21 cellular contexts compared by ENCODE assay signal in the genomic region with DNA sequence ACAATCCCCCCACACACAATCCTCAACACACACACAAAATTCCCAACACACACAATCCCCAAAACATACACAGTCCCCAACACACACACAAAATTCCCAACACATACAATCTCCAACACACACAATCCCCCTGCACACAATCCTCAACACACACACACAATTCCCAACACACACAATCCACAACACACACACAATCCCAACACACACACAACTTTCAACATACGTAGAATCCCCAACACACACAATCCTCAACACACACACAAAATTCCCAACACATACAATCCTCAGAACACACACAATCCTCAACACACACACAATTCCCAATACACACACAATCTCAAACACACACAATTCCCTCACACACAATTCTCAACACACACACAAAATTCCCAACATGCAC. TPM values are rescaled to one million over a fixed set of nuclear protein-coding genes. Genes with fewer than 3 reads are reported as not detected.
A peak's percentile ranks its signal among the peaks of the same experiment; 100 is the strongest.
DNase-seq lines count a peak whose midpoint lies in the region; ATAC-seq and TF ChIP-seq lines count a peak whose summit lies in the region.
"Had no signal": no experiment of that assay in that cellular context is flagged by ENCODE, and none has a peak within 500 bp of the region (broad histone marks: within the 10 kb centered on the region; RNA-seq: fewer than 3 reads in every experiment).

No MANE protein-coding gene starts in this region.

- ATAC-seq in IMR-90 (ENCODE audit: low read depth) = no peak
- ATAC-seq in activated naive CD8-positive, alpha-beta T cell treated with anti-CD3 and anti-CD28 coated beads, Interleukin-2, amount 10 ng/mL, durations not matched to agents 7 days and 5 days (ENCODE audit: low read depth) = no peak
- no peak for ATAC-seq in GM18498 (IDR thresholded peaks at IDR 0.05; ENCODE audit: unreplicated experiment)

- POLR2A ChIA-PET in IMR-90 (lab: Charles Lee; ENCODE audit: unreplicated experiment) = no interaction called here
- POLR2A ChIA-PET in activated naive CD8-positive, alpha-beta T cell treated with anti-CD3 and anti-CD28 coated beads, Interleukin-2, amount 10 ng/mL, durations not matched to agents 7 days and 5 days (lab: Charles Lee) = no interaction called here

- H3K9ac ChIP-seq in IMR-90 (ENCODE audit: low read depth, low read length) (no peak overlapping the region), neural progenitor cell (no peak overlapping the region)

- no peak overlapping the region for H3K14ac ChIP-seq in IMR-90 (replicated peaks; ENCODE audit: low read depth, low read length)

- H3F3A ChIP-seq in neural progenitor cell (ENCODE audit: low read depth) = peaks cover 23% of the 10 kb centered on the region

- peaks cover 11% of the 10 kb centered on the region for H3K27me3 ChIP-seq in IMR-90 (ENCODE audit: control insufficient read depth, insufficient read depth, low read length)
- H3K27me3 ChIP-seq in neural progenitor cell = no peaks in the 10 kb centered on the region
- H3K27me3 ChIP-seq: ovary had no signal

- H2BK5ac ChIP-seq in IMR-90 (ENCODE audit: low read depth, low read length, poor library complexity, severe bottlenecking) = peak overlapping the region; percentile 61

- no peak overlapping the region for H3K27ac ChIP-seq in IMR-90 (ENCODE audit: insufficient read depth, low read length)
- H3K27ac ChIP-seq in neural progenitor cell = no peak overlapping the region
- H3K27ac ChIP-seq: VCaP had no signal

- no peak overlapping the region for H2BK15ac ChIP-seq in IMR-90 (ENCODE audit: low read depth, low read length)

- H3K56ac ChIP-seq in IMR-90 (ENCODE audit: extremely low read depth, insufficient read depth, low read length) = no peak overlapping the region

- no peak overlapping the region for H2AK5ac ChIP-seq in IMR-90 (ENCODE audit: low read depth, low read length)

- H2AFZ ChIP-seq in IMR-90 (replicated peaks; ENCODE audit: low read length, poor library complexity) (no peak overlapping the region), neural progenitor cell (replicated peaks) (no peak overlapping the region)

- H3K4me3 Mint-ChIP-seq in activated naive CD4-positive, alpha-beta T cell treated with anti-CD3 and anti-CD28 coated beads, Interleukin-2, amount 10 ng/mL, durations not matched to agents 7 days and 5 days = no peak overlapping the region
- no peak overlapping the region for H3K4me3 Mint-ChIP-seq in activated naive CD4-positive, alpha-beta T cell treated with anti-CD3 and anti-CD28 coated beads for 36 hours
- H3K4me3 Mint-ChIP-seq in activated naive CD8-positive, alpha-beta T cell treated with anti-CD3 and anti-CD28 coated beads, Interleukin-2, amount 10 ng/mL, durations not matched to agents 7 days and 5 days = peak overlapping the region; percentile 47
- peak overlapping the region; percentile 6 for H3K4me3 Mint-ChIP-seq in neural progenitor cell

- no peak overlapping the region for H2BK20ac ChIP-seq in IMR-90 (ENCODE audit: low read depth, low read length)

- H3K9me1 ChIP-seq in IMR-90 (ENCODE audit: insufficient read depth, low read length) = peaks cover 19% of the 10 kb centered on the region

- H3K79me1 ChIP-seq in IMR-90 (ENCODE audit: low read depth in 1 of 2, low read length in 2 of 2) = no peaks in the 10 kb centered on the region

- dilution Hi-C loops in IMR-90 (cut with HindIII; ENCODE audit: low sequenced_read_pairs, unreplicated experiment) = no loop called here

- TF ChIP-seq CTCF in IMR-90 (conservative IDR thresholded peaks at IDR 0.05; ENCODE audit: low read depth, low read length) (no peak), neural progenitor cell (IDR thresholded peaks at IDR 0.05) (no peak)

- H3K4ac ChIP-seq in IMR-90 (ENCODE audit: low read depth, low read length) = no peak overlapping the region

- CTCF ChIA-PET in activated naive CD4-positive, alpha-beta T cell treated with anti-CD3 and anti-CD28 coated beads, Interleukin-2, amount 10 ng/mL, durations not matched to agents 7 days and 5 days (lab: Charles Lee) = no interaction called here
- CTCF ChIA-PET in activated naive CD4-positive, alpha-beta T cell treated with anti-CD3 and anti-CD28 coated beads for 36 hours (lab: Charles Lee) = no interaction called here
- CTCF ChIA-PET in IMR-90 (lab: Yijun Ruan, JAX) = no interaction called here

- peaks cover 5% of the 10 kb centered on the region for H4K20me1 ChIP-seq in IMR-90 (ENCODE audit: insufficient read depth, low read length)
- peaks cover 6% of the 10 kb centered on the region for H4K20me1 ChIP-seq in neural progenitor cell (ENCODE audit: low read depth)

- H3K4me2 ChIP-seq in IMR-90 (ENCODE audit: low read depth, low read length) (no peak overlapping the region), neural progenitor cell (no peak overlapping the region)

- no peaks in the 10 kb centered on the region for H3K79me2 ChIP-seq in neural progenitor cell (ENCODE audit: low read depth)

- no peak for TF ChIP-seq RAD21 in IMR-90 (IDR thresholded peaks at IDR 0.05; ENCODE audit: low read length)

- DNase-seq in activated naive CD4-positive, alpha-beta T cell treated with anti-CD3 and anti-CD28 coated beads, Interleukin-2, amount 10 ng/mL, durations not matched to agents 7 days and 5 days = no peak
- no peak for DNase-seq in activated naive CD4-positive, alpha-beta T cell treated with anti-CD3 and anti-CD28 coated beads for 36 hours
- no peak for DNase-seq in IMR-90
- no peak for DNase-seq in activated naive CD8-positive, alpha-beta T cell treated with anti-CD3 and anti-CD28 coated beads, Interleukin-2, amount 10 ng/mL, durations not matched to agents 7 days and 5 days
- no peak for DNase-seq in neural progenitor cell (ENCODE audit: low spot score)
- DNase-seq in hepatic stellate cell (ENCODE audit: low spot score) = no peak
- no peak for DNase-seq in HuH-7 (ENCODE audit: low spot score)
- DNase-seq: activated CD8-positive, alpha-beta memory T cell treated with anti-CD3 and anti-CD28 coated beads, Interleukin-2, amount 50 U/mL, for 48 hours; amniotic stem cell; H9; left ventricle myocardium inferior; NCI-H2081; NCI-H446 treated with DMSO at 0.1 percent for 48 hours; substantia nigra; uterus had no signal

- no TSS peak for BruUV-seq in IMR-90 (replicated peaks; lab: Mats Ljungman, UMichigan)

- no peak overlapping the region for H2AK9ac ChIP-seq in IMR-90 (replicated peaks; ENCODE audit: low read depth, low read length, poor library complexity)

- no peak overlapping the region for H3K18ac ChIP-seq in IMR-90 (ENCODE audit: low read depth, low read length)

- H3K4me3 ChIP-seq in IMR-90 (ENCODE audit: insufficient read depth, low read depth, low read length) = no peak overlapping the region
- no peak overlapping the region for H3K4me3 ChIP-seq in neural progenitor cell
- H3K4me3 ChIP-seq: esophagus muscularis mucosa, ovary, uterus had no signal

- H3K9me3 ChIP-seq in IMR-90 (ENCODE audit: control insufficient read depth, insufficient read depth, low read length) (no peaks in the 10 kb centered on the region), neural progenitor cell (ENCODE audit: low read depth) (no peaks in the 10 kb centered on the region)
- H3K9me3 ChIP-seq: esophagus muscularis mucosa, left ventricle myocardium inferior, ovary, uterus had no signal

- peaks cover 4% of the 10 kb centered on the region for H3K36me3 Mint-ChIP-seq in activated naive CD4-positive, alpha-beta T cell treated with anti-CD3 and anti-CD28 coated beads, Interleukin-2, amount 10 ng/mL, durations not matched to agents 7 days and 5 days
- H3K36me3 Mint-ChIP-seq in activated naive CD4-positive, alpha-beta T cell treated with anti-CD3 and anti-CD28 coated beads for 36 hours (ENCODE audit: low read depth) = no peaks in the 10 kb centered on the region
- peaks cover 16% of the 10 kb centered on the region for H3K36me3 Mint-ChIP-seq in activated naive CD8-positive, alpha-beta T cell treated with anti-CD3 and anti-CD28 coated beads, Interleukin-2, amount 10 ng/mL, durations not matched to agents 7 days and 5 days
- H3K36me3 Mint-ChIP-seq in neural progenitor cell = no peaks in the 10 kb centered on the region

- in situ Hi-C loops in IMR-90 (cut with MboI; ENCODE audit: low sequenced_read_pairs) = no loop called here

- H3K4me1 ChIP-seq in IMR-90 (ENCODE audit: control insufficient read depth, insufficient read depth, low read length) (no peaks in the 10 kb centered on the region; the same call in 1 of the 2 replicates), neural progenitor cell (no peaks in the 10 kb centered on the region)

- no peak overlapping the region for H4K8ac ChIP-seq in IMR-90 (ENCODE audit: low read depth in 2 of 2, low read length in 2 of 2)

- intact Hi-C loops in activated naive CD4-positive, alpha-beta T cell treated with anti-CD3 and anti-CD28 coated beads for 36 hours (cut with micrococcal nuclease) = no loop called here
- intact Hi-C loops in IMR-90 (cut with micrococcal nuclease) = no loop called here

- peak overlapping the region; percentile 59 for H3K27ac Mint-ChIP-seq in activated naive CD4-positive, alpha-beta T cell treated with anti-CD3 and anti-CD28 coated beads, Interleukin-2, amount 10 ng/mL, durations not matched to agents 7 days and 5 days
- no peak overlapping the region for H3K27ac Mint-ChIP-seq in activated naive CD4-positive, alpha-beta T cell treated with anti-CD3 and anti-CD28 coated beads for 36 hours
- H3K27ac Mint-ChIP-seq in activated naive CD8-positive, alpha-beta T cell treated with anti-CD3 and anti-CD28 coated beads, Interleukin-2, amount 10 ng/mL, durations not matched to agents 7 days and 5 days = peak overlapping the region; percentile 59
- peak overlapping the region; percentile 14 for H3K27ac Mint-ChIP-seq in neural progenitor cell

- H3K27me3 Mint-ChIP-seq in activated naive CD4-positive, alpha-beta T cell treated with anti-CD3 and anti-CD28 coated beads, Interleukin-2, amount 10 ng/mL, durations not matched to agents 7 days and 5 days = peaks cover 51% of the 10 kb centered on the region
- peaks cover 11% of the 10 kb centered on the region for H3K27me3 Mint-ChIP-seq in activated naive CD4-positive, alpha-beta T cell treated with anti-CD3 and anti-CD28 coated beads for 36 hours (ENCODE audit: low read depth)
- H3K27me3 Mint-ChIP-seq in activated naive CD8-positive, alpha-beta T cell treated with anti-CD3 and anti-CD28 coated beads, Interleukin-2, amount 10 ng/mL, durations not matched to agents 7 days and 5 days = peaks cover 27% of the 10 kb centered on the region
- H3K27me3 Mint-ChIP-seq in neural progenitor cell (ENCODE audit: insufficient read depth, low read depth) = peaks cover 26% of the 10 kb centered on the region

- no peak overlapping the region for H4K91ac ChIP-seq in IMR-90 (ENCODE audit: insufficient read depth, low read depth, low read length)

- peaks cover 8% of the 10 kb centered on the region for H3K9me3 Mint-ChIP-seq in activated naive CD4-positive, alpha-beta T cell treated with anti-CD3 and anti-CD28 coated beads, Interleukin-2, amount 10 ng/mL, durations not matched to agents 7 days and 5 days
- no peaks in the 10 kb centered on the region for H3K9me3 Mint-ChIP-seq in activated naive CD4-positive, alpha-beta T cell treated with anti-CD3 and anti-CD28 coated beads for 36 hours
- H3K9me3 Mint-ChIP-seq in activated naive CD8-positive, alpha-beta T cell treated with anti-CD3 and anti-CD28 coated beads, Interleukin-2, amount 10 ng/mL, durations not matched to agents 7 days and 5 days = peaks cover 11% of the 10 kb centered on the region
- peaks cover 7% of the 10 kb centered on the region for H3K9me3 Mint-ChIP-seq in neural progenitor cell

- no peak overlapping the region for H2BK120ac ChIP-seq in IMR-90 (ENCODE audit: low read depth, low read length)

- H3K4me1 Mint-ChIP-seq in activated naive CD4-positive, alpha-beta T cell treated with anti-CD3 and anti-CD28 coated beads, Interleukin-2, amount 10 ng/mL, durations not matched to agents 7 days and 5 days = peaks cover 56% of the 10 kb centered on the region
- peaks cover 78% of the 10 kb centered on the region for H3K4me1 Mint-ChIP-seq in activated naive CD4-positive, alpha-beta T cell treated with anti-CD3 and anti-CD28 coated beads for 36 hours (ENCODE audit: low read depth)
- peaks cover 49% of the 10 kb centered on the region for H3K4me1 Mint-ChIP-seq in activated naive CD8-positive, alpha-beta T cell treated with anti-CD3 and anti-CD28 coated beads, Interleukin-2, amount 10 ng/mL, durations not matched to agents 7 days and 5 days
- peaks cover 29% of the 10 kb centered on the region for H3K4me1 Mint-ChIP-seq in neural progenitor cell

- H4K5ac ChIP-seq in IMR-90 (ENCODE audit: low read depth, low read length) = no peak overlapping the region

- no peak overlapping the region for H3K23ac ChIP-seq in IMR-90 (ENCODE audit: low read depth, low read length)

- H3K36me3 ChIP-seq in IMR-90 (ENCODE audit: control insufficient read depth, insufficient read depth, low read length) = no peaks in the 10 kb centered on the region
- H3K36me3 ChIP-seq in neural progenitor cell = no peaks in the 10 kb centered on the region
- H3K36me3 ChIP-seq: esophagus muscularis mucosa, left ventricle myocardium inferior, ovary, uterus had no signal

- 88 to 100% methylated on average over 1 of the region's 1 CpG for WGBS in IMR-90 (ENCODE audit: extremely low coverage in 2 of 2, insufficient read length in 1 of 2), 2 experiments

- TF ChIP-seq POLR2A in IMR-90 (IDR thresholded peaks at IDR 0.05; ENCODE audit: low read depth, low read length) = no peak

RNA-seq across cellular contexts. Expression of a gene that starts 2.6 kb away (rescaled TPM):
- 1 to 10 TPM; 6.9 to 8.3 TPM for total RNA-seq in activated naive CD4-positive, alpha-beta T cell treated with anti-CD3 and anti-CD28 coated beads for 36 hours
- total RNA-seq in IMR-90 (2012; rRNA removed) (not detected in 2 replicates), neural progenitor cell (ENCODE audit: low replicate concordance) (not detected in 2 replicates)
- polyA plus RNA-seq in IMR-90 (2012; rRNA removed) = not detected in 2 replicates
- not detected in 2 replicates for polyA plus RNA-seq in IMR-90 (2012; cell fraction: cytosol; rRNA removed)
- polyA plus RNA-seq in IMR-90 (2012; cell fraction: nucleus; rRNA removed; ENCODE audit: low replicate concordance) = not detected in 2 replicates
- total RNA-seq in activated naive CD8-positive, alpha-beta T cell treated with anti-CD3 and anti-CD28 coated beads, Interleukin-2, amount 10 ng/mL, durations not matched to agents 7 days and 5 days = 1 to 10 TPM; 5.4 to 6.6 TPM
- polyA plus RNA-seq: AG04450 had no signal

RNA-seq across cellular contexts. Expression of a gene that starts 8.3 kb away (rescaled TPM):
- not detected for total RNA-seq in activated naive CD4-positive, alpha-beta T cell treated with anti-CD3 and anti-CD28 coated beads for 36 hours
- total RNA-seq in IMR-90 (2012; rRNA removed) = not detected in 2 replicates
- not detected in 2 replicates for polyA plus RNA-seq in IMR-90 (2012; rRNA removed)
- not detected in 2 replicates for polyA plus RNA-seq in IMR-90 (2012; cell fraction: cytosol; rRNA removed)
- not detected in 2 replicates for polyA plus RNA-seq in IMR-90 (2012; cell fraction: nucleus; rRNA removed; ENCODE audit: low replicate concordance)
- total RNA-seq in activated naive CD8-positive, alpha-beta T cell treated with anti-CD3 and anti-CD28 coated beads, Interleukin-2, amount 10 ng/mL, durations not matched to agents 7 days and 5 days = under 1 TPM; 0.53 to 0.60 TPM
- total RNA-seq in neural progenitor cell (ENCODE audit: low replicate concordance) = not detected in 2 replicates
- total RNA-seq: H9, left ventricle myocardium inferior, mucosa of gallbladder had no signal
- polyA plus RNA-seq: AG04450, ovary had no signal

RNA-seq across cellular contexts. Expression of a gene that starts 52.3 kb away (rescaled TPM):
- not detected for total RNA-seq in activated naive CD4-positive, alpha-beta T cell treated with anti-CD3 and anti-CD28 coated beads for 36 hours
- total RNA-seq in IMR-90 (2012; rRNA removed) (not detected in 2 replicates), neural progenitor cell (ENCODE audit: low replicate concordance) (1.2 TPM in 1 of 2 replicates, not detected in the other)
- polyA plus RNA-seq in IMR-90 (2012; rRNA removed) = not detected in 2 replicates
- not detected in 2 replicates for polyA plus RNA-seq in IMR-90 (2012; cell fraction: cytosol; rRNA removed)
- 0.07 TPM in 2 replicates for polyA plus RNA-seq in IMR-90 (2012; cell fraction: nucleus; rRNA removed; ENCODE audit: low replicate concordance)
- under 1 TPM in 1 of 2 experiments, not detected in 1; 0.20 TPM for total RNA-seq in activated naive CD8-positive, alpha-beta T cell treated with anti-CD3 and anti-CD28 coated beads, Interleukin-2, amount 10 ng/mL, durations not matched to agents 7 days and 5 days
- total RNA-seq: left ventricle myocardium inferior had no signal
- polyA plus RNA-seq: AG04450 had no signal

Comparison
In these comparisons a context has a peak if more than half of its experiments do, and no peak if none do; other contexts are left out.
1. H3K4me3 Mint-ChIP-seq: peak in activated naive CD8-positive, alpha-beta T cell treated with anti-CD3 and anti-CD28 coated beads, Interleukin-2, amount 10 ng/mL, durations not matched to agents 7 days and 5 days (single experiment) and neural progenitor cell (single experiment); none in activated naive CD4-positive, alpha-beta T cell treated with anti-CD3 and anti-CD28 coated beads, Interleukin-2, amount 10 ng/mL, durations not matched to agents 7 days and 5 days (single experiment) and activated naive CD4-positive, alpha-beta T cell treated with anti-CD3 and anti-CD28 coated beads for 36 hours (single experiment).